Comparison of ENCODE assay signal across 17 cellular contexts in the genomic region with DNA sequence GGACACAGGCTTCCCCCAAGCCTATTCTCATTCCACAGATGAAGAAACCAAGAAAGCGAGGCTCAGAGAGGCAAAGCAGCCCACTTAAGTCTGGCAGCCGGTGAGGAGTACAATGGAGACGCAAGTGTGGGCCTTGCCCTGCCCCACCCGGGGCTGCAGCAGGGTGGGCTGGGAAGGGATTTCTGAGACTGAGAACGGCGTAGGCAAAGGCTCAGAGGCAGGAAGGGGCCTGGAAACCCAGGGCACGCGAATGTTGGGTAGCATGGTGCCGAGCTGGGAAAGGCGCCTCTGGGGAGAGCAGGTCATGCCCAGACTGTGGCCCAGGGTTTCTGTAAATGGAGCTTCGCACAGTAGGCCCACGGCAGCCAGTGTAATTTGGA. TPM values are rescaled to one million over a fixed set of nuclear protein-coding genes. Genes with fewer than 3 reads are reported as not detected.
DNase-seq lines count a peak whose midpoint lies in the region; ATAC-seq and TF ChIP-seq lines count a peak whose summit lies in the region.
"Had no signal": no experiment of that assay in that cellular context is flagged by ENCODE, and none has a peak within 500 bp of the region (broad histone marks: within the 10 kb centered on the region; RNA-seq: fewer than 3 reads in every experiment).

No MANE protein-coding gene starts in this region.

- H3K9me3 Mint-ChIP-seq in neural progenitor cell (no peaks in the 10 kb centered on the region), immature natural killer cell (no peaks in the 10 kb centered on the region)
- H3K9me3 Mint-ChIP-seq: activated CD4-positive, alpha-beta T cell treated with anti-CD3 and anti-CD28 coated beads, Interleukin-2, amount 10 ng/mL, durations not matched to agents 24 days and 14 days; activated naive CD4-positive, alpha-beta T cell treated with anti-CD3 and anti-CD28 coated beads, Interleukin-2, amount 10 ng/mL, durations not matched to agents 7 days and 5 days; CD14-positive monocyte; IgD-negative memory B cell had no signal

- H3K27ac Mint-ChIP-seq in neural progenitor cell, result peak overlapping the region; percentile 50
- no peak overlapping the region for H3K27ac Mint-ChIP-seq in immature natural killer cell
- H3K27ac Mint-ChIP-seq: activated CD4-positive, alpha-beta T cell treated with anti-CD3 and anti-CD28 coated beads, Interleukin-2, amount 10 ng/mL, durations not matched to agents 24 days and 14 days; activated naive CD4-positive, alpha-beta T cell treated with anti-CD3 and anti-CD28 coated beads, Interleukin-2, amount 10 ng/mL, durations not matched to agents 7 days and 5 days; CD14-positive monocyte; IgD-negative memory B cell; progenitor cell of endocrine pancreas had no signal

- DNase-seq in Right ventricle myocardium inferior (ENCODE audit: missing footprints), result peak; percentile 25
- DNase-seq in left cardiac atrium, result no peak
- DNase-seq in colonic mucosa, result no peak
- no peak for DNase-seq in neural progenitor cell (ENCODE audit: low spot score)
- DNase-seq in upper lobe of right lung, result peak; percentile 39
- DNase-seq in stimulated activated CD4-positive, alpha-beta T cell treated with anti-CD3 and anti-CD28 coated beads, Interleukin-12 subunit alpha, Interleukin-12 subunit beta, amount 100 ng/mL, for 4 hours, result no peak
- DNase-seq in immature natural killer cell, result no peak
- DNase-seq in SHP77 treated with DMSO at 0.1 percent for 48 hours (lab: John Stamatoyannopoulos, UW), result no peak
- DNase-seq: activated CD4-positive, alpha-beta T cell treated with anti-CD3 and anti-CD28 coated beads, Interleukin-2, amount 10 ng/mL, durations not matched to agents 24 days and 14 days; NCI-H526; stimulated activated CD4-positive, alpha-beta T cell treated with anti-CD3 and anti-CD28 coated beads, Interleukin-1b, Interleukin-23, amount 100 ng/mL, for 48 hours had no signal

- H3K9me3 ChIP-seq in colonic mucosa, result no peaks in the 10 kb centered on the region
- no peaks in the 10 kb centered on the region for H3K9me3 ChIP-seq in neural progenitor cell (ENCODE audit: low read depth)
- H3K9me3 ChIP-seq in upper lobe of right lung, result no peaks in the 10 kb centered on the region

- H3K4me1 Mint-ChIP-seq in neural progenitor cell (peaks cover 32% of the 10 kb centered on the region), immature natural killer cell (no peaks in the 10 kb centered on the region)
- H3K4me1 Mint-ChIP-seq: activated CD4-positive, alpha-beta T cell treated with anti-CD3 and anti-CD28 coated beads, Interleukin-2, amount 10 ng/mL, durations not matched to agents 24 days and 14 days; activated naive CD4-positive, alpha-beta T cell treated with anti-CD3 and anti-CD28 coated beads, Interleukin-2, amount 10 ng/mL, durations not matched to agents 7 days and 5 days; CD14-positive monocyte; IgD-negative memory B cell had no signal

- intact Hi-C loops in Right ventricle myocardium inferior (cut with DNase I) (loop anchor here (10.0 kb wide), 1 partner anchor 365 kb away; no protein-coding TSS in a partner anchor), left cardiac atrium (cut with DNase I) (loop anchor here in 1 of 2 donors (10.0 kb wide), 1 partner anchor 135 kb away; a partner anchor contains a TSS), colonic mucosa (cut with DNase I) (no loop called here), upper lobe of right lung (cut with DNase I) (no loop called here)

- H3K27me3 Mint-ChIP-seq in neural progenitor cell (ENCODE audit: insufficient read depth, low read depth), result peaks cover 11% of the 10 kb centered on the region
- H3K27me3 Mint-ChIP-seq in immature natural killer cell (ENCODE audit: low read depth in 3 of 3), result peaks cover 0 to 5% (median 3%) of the 10 kb centered on the region in 3 donors

- H2AFZ ChIP-seq in neural progenitor cell (replicated peaks), result no peak overlapping the region

- H4K20me1 ChIP-seq in neural progenitor cell (ENCODE audit: low read depth), result no peaks in the 10 kb centered on the region

- no peaks in the 10 kb centered on the region for H3K79me2 ChIP-seq in neural progenitor cell (ENCODE audit: low read depth)

- no peak for ATAC-seq in Right ventricle myocardium inferior
- no peak for ATAC-seq in left cardiac atrium
- no peak for ATAC-seq in upper lobe of right lung
- ATAC-seq: left colon had no signal

- H3K4me3 ChIP-seq in colonic mucosa (no peak overlapping the region), neural progenitor cell (no peak overlapping the region), upper lobe of right lung (no peak overlapping the region)

- peaks cover 8% of the 10 kb centered on the region for H3F3A ChIP-seq in neural progenitor cell (ENCODE audit: low read depth)

- TF ChIP-seq CTCF in colonic mucosa (IDR thresholded peaks at IDR 0.05), result no peak
- TF ChIP-seq CTCF in neural progenitor cell (IDR thresholded peaks at IDR 0.05), result no peak
- TF ChIP-seq CTCF in upper lobe of right lung (IDR thresholded peaks at IDR 0.05), result no peak

- H3K36me3 Mint-ChIP-seq in neural progenitor cell (no peaks in the 10 kb centered on the region), immature natural killer cell (no peaks in the 10 kb centered on the region)
- H3K36me3 Mint-ChIP-seq: activated naive CD4-positive, alpha-beta T cell treated with anti-CD3 and anti-CD28 coated beads, Interleukin-2, amount 10 ng/mL, durations not matched to agents 7 days and 5 days; CD14-positive monocyte; IgD-negative memory B cell had no signal

- H3K4me1 ChIP-seq in colonic mucosa (no peaks in the 10 kb centered on the region), neural progenitor cell (peaks cover 24% of the 10 kb centered on the region), upper lobe of right lung (peaks cover 25% of the 10 kb centered on the region)

- H3K4me3 Mint-ChIP-seq in neural progenitor cell (no peak overlapping the region), immature natural killer cell (no peak overlapping the region)
- H3K4me3 Mint-ChIP-seq: activated CD4-positive, alpha-beta T cell treated with anti-CD3 and anti-CD28 coated beads, Interleukin-2, amount 10 ng/mL, durations not matched to agents 24 days and 14 days; activated naive CD4-positive, alpha-beta T cell treated with anti-CD3 and anti-CD28 coated beads, Interleukin-2, amount 10 ng/mL, durations not matched to agents 7 days and 5 days; CD14-positive monocyte; IgD-negative memory B cell had no signal

- no peak overlapping the region for H3K9ac ChIP-seq in colonic mucosa (ENCODE audit: low read depth in 2 of 2, low read length in 2 of 2)
- no peak overlapping the region for H3K9ac ChIP-seq in neural progenitor cell

- peak overlapping the region; percentile 2 for H3K27ac ChIP-seq in colonic mucosa
- H3K27ac ChIP-seq in neural progenitor cell, result no peak overlapping the region
- no peak overlapping the region for H3K27ac ChIP-seq in upper lobe of right lung

- H3K27me3 ChIP-seq in colonic mucosa (no peaks in the 10 kb centered on the region), neural progenitor cell (no peaks in the 10 kb centered on the region), upper lobe of right lung (no peaks in the 10 kb centered on the region)

- H3K4me2 ChIP-seq in neural progenitor cell, result no peak overlapping the region

- H3K36me3 ChIP-seq in colonic mucosa, result no peaks in the 10 kb centered on the region
- H3K36me3 ChIP-seq in neural progenitor cell, result no peaks in the 10 kb centered on the region
- no peaks in the 10 kb centered on the region for H3K36me3 ChIP-seq in upper lobe of right lung

RNA-seq across cellular contexts. Expression of a gene that starts 47.5 kb away (rescaled TPM):
- 1.5 TPM for total RNA-seq in Right ventricle myocardium inferior
- total RNA-seq in left cardiac atrium, result 1 to 10 TPM; 1.4 to 4.2 TPM
- total RNA-seq in colonic mucosa, result 1 to 10 TPM in 1 of 2 donors, under 1 TPM in 1; 0.27 to 6.6 TPM
- 4.4 and 5.7 TPM in 2 replicates for total RNA-seq in neural progenitor cell (ENCODE audit: low replicate concordance)
- 1.0 TPM for total RNA-seq in upper lobe of right lung
- not detected for polyA plus RNA-seq in immature natural killer cell
- total RNA-seq: activated CD4-positive, alpha-beta T cell treated with anti-CD3 and anti-CD28 coated beads, Interleukin-2, amount 10 ng/mL, durations not matched to agents 24 days and 14 days; OCI-LY7 had no signal
- polyA plus RNA-seq: CD14-positive monocyte, IgD-negative memory B cell had no signal

Comparison
In these comparisons a context has a peak if more than half of its experiments do, and no peak if none do; other contexts are left out.
1. DNase-seq: peak in Right ventricle myocardium inferior (single experiment) and upper lobe of right lung (single experiment); none in left cardiac atrium (single experiment), colonic mucosa (single experiment), neural progenitor cell (single experiment), stimulated activated CD4-positive, alpha-beta T cell treated with anti-CD3 and anti-CD28 coated beads, Interleukin-12 subunit alpha, Interleukin-12 subunit beta, amount 100 ng/mL, for 4 hours (single experiment), immature natural killer cell (0 of 3) and SHP77 treated with DMSO at 0.1 percent for 48 hours (single experiment).